Comparison of ENCODE assay signal across 19 cellular contexts in genomic region chr3:196629234-196629633, GRCh38. TPM values are rescaled to one million over a fixed set of nuclear protein-coding genes. Genes with fewer than 3 reads are reported as not detected.
DNase-seq lines count a peak whose midpoint lies in the region; ATAC-seq and FAIRE-seq lines count a peak whose summit lies in the region.
"Had no signal": no experiment of that assay in that cellular context is flagged by ENCODE, and none has a peak within 500 bp of the region (broad histone marks: within the 10 kb centered on the region; RNA-seq: fewer than 3 reads in every experiment).

No MANE protein-coding gene starts in this region.

- H3K9me3 Mint-ChIP-seq in stimulated activated naive CD8-positive, alpha-beta T cell treated with anti-CD3 and anti-CD28 coated beads, Interleukin-15, Interleukin-2, amounts not matched to agents 100 ng/mL and 50 ng/mL, for 24 hours: no peaks in the 10 kb centered on the region
- H3K9me3 Mint-ChIP-seq in activated CD4-positive, alpha-beta memory T cell treated with anti-CD3 and anti-CD28 coated beads, Interleukin-2, amount 10 ng/mL, durations not matched to agents 7 days and 5 days: no peaks in the 10 kb centered on the region
- H3K9me3 Mint-ChIP-seq: activated naive CD4-positive, alpha-beta T cell treated with anti-CD3 and anti-CD28 coated beads for 36 hours had no signal

- no peak for FAIRE-seq in GM19239 (lab: Jason Lieb, UNC)

- H3K4me3 Mint-ChIP-seq in stimulated activated naive CD8-positive, alpha-beta T cell treated with anti-CD3 and anti-CD28 coated beads, Interleukin-15, Interleukin-2, amounts not matched to agents 100 ng/mL and 50 ng/mL, for 24 hours: no peak overlapping the region
- no peak overlapping the region for H3K4me3 Mint-ChIP-seq in activated CD4-positive, alpha-beta memory T cell treated with anti-CD3 and anti-CD28 coated beads, Interleukin-2, amount 10 ng/mL, durations not matched to agents 7 days and 5 days
- H3K4me3 Mint-ChIP-seq: activated naive CD4-positive, alpha-beta T cell treated with anti-CD3 and anti-CD28 coated beads for 36 hours; B cell had no signal

- CTCF ChIA-PET in activated CD4-positive, alpha-beta memory T cell treated with anti-CD3 and anti-CD28 coated beads, Interleukin-2, amount 10 ng/mL, durations not matched to agents 7 days and 5 days (lab: Charles Lee): interaction anchor here (0.9 to 7.3 kb wide), 6 partner anchors 12 to 105 kb away, joined by 3 to 118 read pairs (median 7); no protein-coding TSS in a partner anchor

- peak overlapping the region; percentile 53 for H3K27ac Mint-ChIP-seq in stimulated activated naive CD8-positive, alpha-beta T cell treated with anti-CD3 and anti-CD28 coated beads, Interleukin-15, Interleukin-2, amounts not matched to agents 100 ng/mL and 50 ng/mL, for 24 hours
- peak overlapping the region; percentile 98 for H3K27ac Mint-ChIP-seq in activated CD4-positive, alpha-beta memory T cell treated with anti-CD3 and anti-CD28 coated beads, Interleukin-2, amount 10 ng/mL, durations not matched to agents 7 days and 5 days
- H3K27ac Mint-ChIP-seq: B cell had no signal

- H3K27me3 Mint-ChIP-seq in stimulated activated naive CD8-positive, alpha-beta T cell treated with anti-CD3 and anti-CD28 coated beads, Interleukin-15, Interleukin-2, amounts not matched to agents 100 ng/mL and 50 ng/mL, for 24 hours: no peaks in the 10 kb centered on the region
- peaks cover 2% of the 10 kb centered on the region for H3K27me3 Mint-ChIP-seq in activated CD4-positive, alpha-beta memory T cell treated with anti-CD3 and anti-CD28 coated beads, Interleukin-2, amount 10 ng/mL, durations not matched to agents 7 days and 5 days
- H3K27me3 Mint-ChIP-seq: B cell had no signal

- H3K4me1 Mint-ChIP-seq in stimulated activated naive CD8-positive, alpha-beta T cell treated with anti-CD3 and anti-CD28 coated beads, Interleukin-15, Interleukin-2, amounts not matched to agents 100 ng/mL and 50 ng/mL, for 24 hours (ENCODE audit: low read depth): peaks cover 82% of the 10 kb centered on the region
- H3K4me1 Mint-ChIP-seq in activated CD4-positive, alpha-beta memory T cell treated with anti-CD3 and anti-CD28 coated beads, Interleukin-2, amount 10 ng/mL, durations not matched to agents 7 days and 5 days: peaks cover 67% of the 10 kb centered on the region

- ATAC-seq in stimulated activated naive CD8-positive, alpha-beta T cell treated with anti-CD3 and anti-CD28 coated beads, Interleukin-15, Interleukin-2, amounts not matched to agents 100 U/mL and 50 U/mL, for 24 hours: no peak
- no peak for ATAC-seq in HG03108 (IDR thresholded peaks at IDR 0.05; ENCODE audit: unreplicated experiment)
- ATAC-seq: body of pancreas had no signal

- POLR2A ChIA-PET in activated CD4-positive, alpha-beta memory T cell treated with anti-CD3 and anti-CD28 coated beads, Interleukin-2, amount 10 ng/mL, durations not matched to agents 7 days and 5 days (lab: Charles Lee): interaction anchor here (1.0 to 7.6 kb wide), 6 partner anchors 12 to 83 kb away, joined by 3 to 177 read pairs (median 5); partner anchors contain the start of genes CEP19, NRROS and PIGX

- DNase-seq in SIG-M5 treated with dmso at 0.1 percent for 504 hours (lab: John Stamatoyannopoulos, UW; ENCODE audit: unreplicated experiment): peak; percentile 43
- no peak for DNase-seq in SIG-M5 (lab: John Stamatoyannopoulos, UW)
- no peak for DNase-seq in stimulated activated naive CD8-positive, alpha-beta T cell treated with anti-CD3 and anti-CD28 coated beads, Interleukin-15, Interleukin-2, amounts not matched to agents 100 U/mL and 50 U/mL, for 24 hours
- no peak for DNase-seq in activated CD4-positive, alpha-beta memory T cell treated with anti-CD3 and anti-CD28 coated beads, Interleukin-2, amount 10 ng/mL, durations not matched to agents 7 days and 5 days
- no peak for DNase-seq in GM19239 (ENCODE audit: insufficient read length, low spot score)
- DNase-seq in GF-D8 (lab: John Stamatoyannopoulos, UW): no peak
- DNase-seq: 8988T; activated naive CD4-positive, alpha-beta T cell treated with anti-CD3 and anti-CD28 coated beads for 36 hours; body of pancreas; DMS 273 treated with DMSO at 0.1 percent for 48 hours; effector memory CD4-positive, alpha-beta T cell; esophagus squamous epithelium; NCI-H1694 treated with DMSO at 0.1 percent for 48 hours; NCI-H226; NCI-H82; stimulated activated CD8-positive, alpha-beta memory T cell treated with anti-CD3 and anti-CD28 coated beads, Interleukin-4, amount 100 ng/mL, for 48 hours had no signal

- no peaks in the 10 kb centered on the region for H3K36me3 Mint-ChIP-seq in stimulated activated naive CD8-positive, alpha-beta T cell treated with anti-CD3 and anti-CD28 coated beads, Interleukin-15, Interleukin-2, amounts not matched to agents 100 ng/mL and 50 ng/mL, for 24 hours (ENCODE audit: low read depth)
- H3K36me3 Mint-ChIP-seq in activated CD4-positive, alpha-beta memory T cell treated with anti-CD3 and anti-CD28 coated beads, Interleukin-2, amount 10 ng/mL, durations not matched to agents 7 days and 5 days (ENCODE audit: low read depth): peaks cover 10% of the 10 kb centered on the region

RNA-seq across cellular contexts. Expression of gene NRROS, which starts 10.3 kb away (rescaled TPM):
- 10 to 100 TPM; 50.1 to 52.8 TPM for total RNA-seq in activated CD4-positive, alpha-beta memory T cell treated with anti-CD3 and anti-CD28 coated beads, Interleukin-2, amount 10 ng/mL, durations not matched to agents 7 days and 5 days
